In the genomic region with DNA sequence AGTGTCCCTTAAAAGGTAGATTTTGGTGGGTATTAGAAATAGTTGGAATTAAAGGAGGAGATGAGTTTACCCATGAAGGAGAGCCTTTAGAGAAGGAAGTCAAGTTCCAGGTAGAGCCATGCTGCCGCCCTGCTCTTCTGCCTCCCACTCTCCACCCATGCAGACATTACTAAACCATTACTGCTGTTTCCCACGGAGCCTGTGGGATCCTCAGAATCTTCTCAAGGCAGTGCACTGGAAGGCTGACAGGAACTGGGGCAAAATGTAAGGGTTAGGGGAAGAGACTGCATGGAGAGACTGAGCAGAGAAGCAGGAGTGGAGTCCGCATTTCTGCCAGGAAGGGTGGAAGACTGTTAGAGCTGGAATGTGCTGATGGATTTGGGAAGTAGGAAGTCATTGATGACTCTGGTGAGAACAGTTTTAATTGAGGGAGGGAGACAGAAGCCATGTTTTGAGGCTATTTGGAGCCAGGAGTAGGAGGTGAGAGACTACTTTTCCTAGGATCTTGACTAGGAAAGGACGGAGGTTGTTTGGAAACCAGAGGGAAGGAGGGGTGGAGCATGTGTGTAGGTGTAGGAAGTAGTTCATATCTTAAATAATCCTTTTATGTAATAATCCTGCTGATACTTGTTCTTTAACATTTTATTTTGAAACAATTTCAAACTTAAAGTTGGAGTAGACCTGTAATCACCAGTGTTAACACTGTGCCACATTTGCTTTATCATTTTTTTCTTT, we compare ENCODE assay signal across 21 cellular contexts.
A peak's percentile ranks its signal among the peaks of the same experiment; 100 is the strongest.
DNase-seq lines count a peak whose midpoint lies in the region; ATAC-seq and TF ChIP-seq lines count a peak whose summit lies in the region.
"Had no signal": no experiment of that assay in that cellular context is flagged by ENCODE, and none has a peak within 500 bp of the region (broad histone marks: within the 10 kb centered on the region; RNA-seq: fewer than 3 reads in every experiment).

No MANE protein-coding gene starts in this region.

- H3K9me3 ChIP-seq in CD4-positive, alpha-beta T cell (ENCODE audit: control insufficient read depth, low read length) = peaks cover 41% of the 10 kb centered on the region
- H3K9me3 ChIP-seq in HEK293 (ENCODE audit: control insufficient read depth, insufficient read depth, low read depth, low read length) (no peaks in the 10 kb centered on the region), SJCRH30 (replicated peaks) (peaks cover 6% of the 10 kb centered on the region)
- H3K9me3 ChIP-seq: adrenal gland had no signal

- CTCF ChIA-PET in CD4-positive, alpha-beta T cell (lab: Charles Lee) = no interaction called here
- CTCF ChIA-PET in HEK293 (lab: Yijun Ruan, JAX) = no interaction called here

- TF ChIP-seq CTCF in CD4-positive, alpha-beta T cell (IDR thresholded peaks at IDR 0.05) = no peak
- TF ChIP-seq CTCF in HEK293 (tag by site-specific recombination; IDR thresholded peaks at IDR 0.05) = no peak
- no peak for TF ChIP-seq CTCF in neural crest cell (conservative IDR thresholded peaks at IDR 0.05)
- no peak for TF ChIP-seq CTCF in GM13976 (IDR thresholded peaks at IDR 0.05; ENCODE audit: borderline replicate concordance, control extremely low read depth, extremely low read depth, insufficient read depth, missing control alignments)

- H3K4me3 Mint-ChIP-seq in CD4-positive, alpha-beta T cell = peak overlapping the region; percentile 56
- H3K4me3 Mint-ChIP-seq in dendritic cell treated with granulocyte-macrophage colony-stimulating factor and Interleukin-4, amounts not matched to agents 40 ng/mL and 50 ng/mL, for 4 days = no peak overlapping the region
- H3K4me3 Mint-ChIP-seq in neural crest cell = no peak overlapping the region
- H3K4me3 Mint-ChIP-seq: activated T-cell treated with anti-CD3 and anti-CD28 coated beads, Interleukin-2, amount 50 U/mL, for 72 hours; GM23338 had no signal

- no peaks in the 10 kb centered on the region for H3K27me3 Mint-ChIP-seq in CD4-positive, alpha-beta T cell
- H3K27me3 Mint-ChIP-seq in dendritic cell treated with granulocyte-macrophage colony-stimulating factor and Interleukin-4, amounts not matched to agents 40 ng/mL and 50 ng/mL, for 4 days = no peaks in the 10 kb centered on the region
- H3K27me3 Mint-ChIP-seq in neural crest cell (ENCODE audit: low read depth) = no peaks in the 10 kb centered on the region

- H3K4me1 Mint-ChIP-seq in CD4-positive, alpha-beta T cell (ENCODE audit: low read depth) = peaks cover 79% of the 10 kb centered on the region
- H3K4me1 Mint-ChIP-seq in dendritic cell treated with granulocyte-macrophage colony-stimulating factor and Interleukin-4, amounts not matched to agents 40 ng/mL and 50 ng/mL, for 4 days (ENCODE audit: low read depth) = peaks cover 60% of the 10 kb centered on the region
- peaks cover 44% of the 10 kb centered on the region for H3K4me1 Mint-ChIP-seq in neural crest cell

- DNase-seq in CD4-positive, alpha-beta T cell = no peak
- DNase-seq in neural crest cell (ENCODE audit: low read depth, low spot score) (no peak), NCI-H2029 treated with DMSO at 0.1 percent for 48 hours (lab: John Stamatoyannopoulos, UW) (no peak), SJCRH30 (no peak), GM13976 (ENCODE audit: low spot score) (no peak)
- DNase-seq: activated T-cell treated with anti-CD3 and anti-CD28 coated beads, Interleukin-2, amount 50 U/mL, for 72 hours; adrenal gland; AML-193; Calu3; EL; esophagus squamous epithelium; left ventricle myocardium superior; NCI-H1417 treated with DMSO at 0.1 percent for 48 hours; NCI-H526; stimulated activated naive CD4-positive, alpha-beta T cell treated with Interleukin-2 at 50 U/mL for 16 hours; transverse colon had no signal

- H3K27ac Mint-ChIP-seq in CD4-positive, alpha-beta T cell = peak overlapping the region; percentile 93
- peak overlapping the region; percentile 6 for H3K27ac Mint-ChIP-seq in dendritic cell treated with granulocyte-macrophage colony-stimulating factor and Interleukin-4, amounts not matched to agents 40 ng/mL and 50 ng/mL, for 4 days
- peak overlapping the region; percentile 89 for H3K27ac Mint-ChIP-seq in neural crest cell (ENCODE audit: unreplicated experiment)
- H3K27ac Mint-ChIP-seq: GM23338 had no signal

- peaks cover 27% of the 10 kb centered on the region for H3K9me3 Mint-ChIP-seq in CD4-positive, alpha-beta T cell
- H3K9me3 Mint-ChIP-seq in dendritic cell treated with granulocyte-macrophage colony-stimulating factor and Interleukin-4, amounts not matched to agents 40 ng/mL and 50 ng/mL, for 4 days = peaks cover 50% of the 10 kb centered on the region
- H3K9me3 Mint-ChIP-seq in neural crest cell = peaks cover 24% of the 10 kb centered on the region

- no peaks in the 10 kb centered on the region for H3K27me3 ChIP-seq in CD4-positive, alpha-beta T cell (ENCODE audit: control insufficient read depth, insufficient read depth, low read length)
- H3K27me3 ChIP-seq in SJCRH30 = no peaks in the 10 kb centered on the region
- H3K27me3 ChIP-seq: adrenal gland, cardiac muscle cell, esophagus squamous epithelium, transverse colon had no signal

- peaks cover 20% of the 10 kb centered on the region for H3K4me1 ChIP-seq in HEK293 (ENCODE audit: control insufficient read depth, insufficient read depth, low read length)
- H3K4me1 ChIP-seq in SJCRH30 = peaks cover 29% of the 10 kb centered on the region

- H3K4me3 ChIP-seq in HEK293 (ENCODE audit: low read depth, low read length) = no peak overlapping the region
- no peak overlapping the region for H3K4me3 ChIP-seq in SJCRH30
- H3K4me3 ChIP-seq: adrenal gland, cardiac muscle cell, esophagus squamous epithelium, GM23338, transverse colon had no signal

- intact Hi-C loops in CD4-positive, alpha-beta T cell (cut with DNase I, micrococcal nuclease) = loop anchor here in 1 of 2 experiments (10.0 kb wide), 1 partner anchor 321 kb away; a partner anchor contains a TSS
- intact Hi-C loops in dendritic cell treated with granulocyte-macrophage colony-stimulating factor and Interleukin-4, amounts not matched to agents 40 ng/mL and 50 ng/mL, for 4 days (cut with micrococcal nuclease) = no loop called here

- H3K27ac ChIP-seq in CD4-positive, alpha-beta T cell (ENCODE audit: low read depth, low read length) = no peak overlapping the region
- H3K27ac ChIP-seq in HEK293 (ENCODE audit: extremely low read depth, low read depth, low read length) (no peak overlapping the region), SJCRH30 (no peak overlapping the region)
- H3K27ac ChIP-seq: adrenal gland, cardiac muscle cell, transverse colon had no signal

- in situ Hi-C loops in GM13976 (cut with MboI; ENCODE audit: low sequenced_read_pairs, unreplicated experiment) = no loop called here

- peaks cover 57% of the 10 kb centered on the region for H3K36me3 Mint-ChIP-seq in CD4-positive, alpha-beta T cell (ENCODE audit: low read depth)
- peaks cover 42% of the 10 kb centered on the region for H3K36me3 Mint-ChIP-seq in dendritic cell treated with granulocyte-macrophage colony-stimulating factor and Interleukin-4, amounts not matched to agents 40 ng/mL and 50 ng/mL, for 4 days (ENCODE audit: low read depth)
- H3K36me3 Mint-ChIP-seq in neural crest cell (ENCODE audit: low read depth) = peaks cover 30% of the 10 kb centered on the region

- POLR2A ChIA-PET in CD4-positive, alpha-beta T cell (lab: Charles Lee) = interaction anchor here (0.7 kb wide), 1 partner anchor 117 kb away, joined by 3 read pairs; no protein-coding TSS in a partner anchor
- POLR2A ChIA-PET in HEK293 (lab: Yijun Ruan, JAX) = no interaction called here

- ATAC-seq in CD4-positive, alpha-beta T cell (ENCODE audit: poor library complexity) = no peak
- ATAC-seq: activated T-cell treated with anti-CD3 and anti-CD28 coated beads, Interleukin-2, amount 50 U/mL, for 72 hours; GM23338; left ventricle myocardium superior; sciatic nerve had no signal

- H3K36me3 ChIP-seq in HEK293 (ENCODE audit: control insufficient read depth in 2 of 2, insufficient read depth in 1 of 2, low read length in 2 of 2) (no peaks in the 10 kb centered on the region), SJCRH30 (no peaks in the 10 kb centered on the region)
- H3K36me3 ChIP-seq: adrenal gland, cardiac muscle cell, transverse colon had no signal

TF ChIP-seq in HEK293, 187 proteins besides CTCF, POLR2A, EP300 and RAD21 (continues in another document):
- TF ChIP-seq EGR2 (tag by site-specific recombination; IDR thresholded peaks at IDR 0.05; ENCODE audit: low read depth) (peak; percentile 86), IKZF3 (tag by site-specific recombination; IDR thresholded peaks at IDR 0.05) (peak; percentile 19; the same call in 1 of the 2 replicates), ZSCAN30 (tag by site-specific recombination; IDR thresholded peaks at IDR 0.05) (no peak), ZNF660 (tag by site-specific recombination; IDR thresholded peaks at IDR 0.05) (no peak), KLF10 (tag by site-specific recombination; IDR thresholded peaks at IDR 0.05) (no peak)
- TF ChIP-seq, protein P1, sequence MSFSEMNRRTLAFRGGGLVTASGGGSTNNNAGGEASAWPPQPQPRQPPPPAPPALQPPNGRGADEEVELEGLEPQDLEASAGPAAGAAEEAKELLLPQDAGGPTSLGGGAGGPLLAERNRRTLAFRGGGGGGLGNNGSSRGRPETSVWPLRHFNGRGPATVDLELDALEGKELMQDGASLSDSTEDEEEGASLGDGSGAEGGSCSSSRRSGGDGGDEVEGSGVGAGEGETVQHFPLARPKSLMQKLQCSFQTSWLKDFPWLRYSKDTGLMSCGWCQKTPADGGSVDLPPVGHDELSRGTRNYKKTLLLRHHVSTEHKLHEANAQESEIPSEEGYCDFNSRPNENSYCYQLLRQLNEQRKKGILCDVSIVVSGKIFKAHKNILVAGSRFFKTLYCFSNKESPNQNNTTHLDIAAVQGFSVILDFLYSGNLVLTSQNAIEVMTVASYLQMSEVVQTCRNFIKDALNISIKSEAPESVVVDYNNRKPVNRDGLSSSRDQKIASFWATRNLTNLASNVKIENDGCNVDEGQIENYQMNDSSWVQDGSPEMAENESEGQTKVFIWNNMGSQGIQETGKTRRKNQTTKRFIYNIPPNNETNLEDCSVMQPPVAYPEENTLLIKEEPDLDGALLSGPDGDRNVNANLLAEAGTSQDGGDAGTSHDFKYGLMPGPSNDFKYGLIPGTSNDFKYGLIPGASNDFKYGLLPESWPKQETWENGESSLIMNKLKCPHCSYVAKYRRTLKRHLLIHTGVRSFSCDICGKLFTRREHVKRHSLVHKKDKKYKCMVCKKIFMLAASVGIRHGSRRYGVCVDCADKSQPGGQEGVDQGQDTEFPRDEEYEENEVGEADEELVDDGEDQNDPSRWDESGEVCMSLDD (tag by site-specific recombination; IDR thresholded peaks at IDR 0.05) = no peak

Comparison
In these comparisons a context has a peak if more than half of its experiments do, and no peak if none do; other contexts are left out.
1. H3K27ac Mint-ChIP-seq: peak in every context shown above with its lines; median percentile 93 in CD4-positive, alpha-beta T cell; 89 in neural crest cell; 6 in dendritic cell treated with granulocyte-macrophage colony-stimulating factor and Interleukin-4, amounts not matched to agents 40 ng/mL and 50 ng/mL, for 4 days.